ENCODE assay signal across 18 cellular contexts in the genomic region with DNA sequence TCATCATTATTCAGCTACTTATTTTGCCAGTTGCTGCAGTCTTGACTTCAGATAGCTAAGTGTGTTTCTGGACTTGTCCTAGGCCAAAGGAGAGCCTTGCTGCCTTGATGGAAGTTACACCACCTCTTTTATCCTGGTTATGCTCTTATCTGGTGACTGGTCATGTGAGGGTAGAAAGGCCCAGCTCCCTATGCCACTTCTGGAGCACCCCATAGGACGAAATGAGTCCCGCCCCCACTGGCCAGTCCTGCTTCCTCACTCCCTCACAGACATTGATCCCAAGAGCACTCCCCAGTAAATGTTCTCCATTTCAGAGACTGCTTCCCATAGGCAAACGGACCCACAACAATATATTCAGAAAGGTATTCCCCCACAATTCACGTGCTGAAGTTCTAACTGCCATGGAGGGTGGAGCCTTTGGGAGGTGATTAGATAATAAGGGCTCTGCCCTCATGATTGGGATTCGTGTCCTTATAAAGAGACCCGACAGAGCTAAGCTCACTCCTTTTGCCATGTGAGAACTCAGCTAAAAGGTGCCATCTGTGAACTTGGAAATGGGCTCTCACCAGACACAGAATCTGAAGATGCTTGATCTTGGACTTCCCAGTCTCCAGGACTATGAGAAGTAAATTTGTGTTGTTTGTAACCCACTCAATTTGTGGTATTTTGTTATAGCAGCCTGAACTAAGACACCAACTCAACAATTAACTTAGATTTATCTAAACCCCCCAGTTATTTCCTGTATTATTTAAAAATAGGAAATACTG. TPM values are rescaled to one million over a fixed set of nuclear protein-coding genes. Genes with fewer than 3 reads are reported as not detected.
DNase-seq lines count a peak whose midpoint lies in the region; ATAC-seq and TF ChIP-seq lines count a peak whose summit lies in the region.
"Had no signal": no experiment of that assay in that cellular context is flagged by ENCODE, and none has a peak within 500 bp of the region (broad histone marks: within the 10 kb centered on the region; RNA-seq: fewer than 3 reads in every experiment).

No MANE protein-coding gene starts in this region.

- no peak overlapping the region for H2AK5ac ChIP-seq in mesenchymal stem cell (ENCODE audit: low read length, severe bottlenecking)

- H3K9me2 ChIP-seq in GM23338 (ENCODE audit: insufficient read depth) = no peaks in the 10 kb centered on the region

- no peak overlapping the region for H2BK5ac ChIP-seq in mesenchymal stem cell (ENCODE audit: low read depth, low read length, poor library complexity, severe bottlenecking)

- H3K9ac ChIP-seq in mesenchymal stem cell (ENCODE audit: low read length) = no peak overlapping the region
- H3K9ac ChIP-seq: BLaER1 had no signal

- H3K9me3 ChIP-seq in right lobe of liver = no peaks in the 10 kb centered on the region
- no peaks in the 10 kb centered on the region for H3K9me3 ChIP-seq in mesenchymal stem cell (ENCODE audit: control insufficient read depth, low read length)
- no peaks in the 10 kb centered on the region for H3K9me3 ChIP-seq in tibial nerve
- H3K9me3 ChIP-seq: BLaER1, SJCRH30 had no signal

- 63% methylated on average over 5 of the region's 6 CpGs for WGBS in right lobe of liver (ENCODE audit: insufficient coverage, low coverage, low lambda C conversion rate, missing lambda C conversion rate)
- 93% methylated on average over 5 of the region's 6 CpGs for WGBS in mesenchymal stem cell
- 91 to 92% methylated on average over 6 of the region's 6 CpGs for WGBS in tibial nerve, 2 donors

- H2BK12ac ChIP-seq in mesenchymal stem cell (ENCODE audit: low read length in 2 of 2) = no peak overlapping the region

- no peak overlapping the region for H2BK15ac ChIP-seq in mesenchymal stem cell (ENCODE audit: low read depth, poor library complexity, severe bottlenecking)

- DNase-seq in GM23338 (ENCODE audit: low spot score) (peak; percentile 26), WTC11 (ENCODE audit: low spot score) (no peak), right lobe of liver (no peak), mesenchymal stem cell (no peak), tibial nerve (ENCODE audit: low spot score in 2 of 2) (no peak)
- DNase-seq in stimulated activated CD4-positive, alpha-beta T cell treated with anti-CD3 and anti-CD28 coated beads, Interleukin-12 subunit alpha, Interleukin-12 subunit beta, amount 100 ng/mL, for 4 hours = no peak
- DNase-seq: CD8-positive, alpha-beta memory T cell; DMS79 treated with DMSO at 0.1 percent for 48 hours; NCI-H1417 treated with DMSO at 0.1 percent for 48 hours; NCI-H187 treated with DMSO at 0.1 percent for 48 hours; NCI-H2227 treated with DMSO at 0.1 percent for 48 hours; NCI-H510A treated with DMSO at 0.1 percent for 48 hours; NCI-H774; PC-9 had no signal

- CTCF ChIA-PET in WTC11 (lab: Charles Lee) = interaction anchor here (1.5 to 5.2 kb wide), 3 partner anchors 111 to 179 kb away, joined by 4 to 34 read pairs (median 4); partner anchors contain the start of gene SYCP2L

- H3K36me3 ChIP-seq in GM23338 (ENCODE audit: insufficient read depth) (no peaks in the 10 kb centered on the region), right lobe of liver (no peaks in the 10 kb centered on the region), mesenchymal stem cell (ENCODE audit: control insufficient read depth in 1 of 2, insufficient read depth in 2 of 2, low read depth in 1 of 2, low read length in 2 of 2) (no peaks in the 10 kb centered on the region), tibial nerve (no peaks in the 10 kb centered on the region)
- H3K36me3 ChIP-seq: BLaER1, SJCRH30 had no signal

- no peaks in the 10 kb centered on the region for H3F3A ChIP-seq in GM23338 (replicated peaks; ENCODE audit: low read depth)

- TF ChIP-seq POLR2A in right lobe of liver (IDR thresholded peaks at IDR 0.05) (no peak), tibial nerve (IDR thresholded peaks at IDR 0.05) (no peak)

- H3K4me1 Mint-ChIP-seq in GM23338 = peaks cover 4% of the 10 kb centered on the region; the same call in 2 of the 3 replicates
- peaks cover 4% of the 10 kb centered on the region for H3K4me1 Mint-ChIP-seq in WTC11
- H3K4me1 Mint-ChIP-seq: CD8-positive, alpha-beta memory T cell had no signal

- H3K27me3 ChIP-seq in GM23338 (ENCODE audit: insufficient read depth) (no peaks in the 10 kb centered on the region), right lobe of liver (no peaks in the 10 kb centered on the region), mesenchymal stem cell (ENCODE audit: control insufficient read depth in 1 of 2, insufficient read depth in 1 of 2, low read length in 2 of 2) (peaks cover 0 to 2% of the 10 kb centered on the region in 2 experiments), tibial nerve (no peaks in the 10 kb centered on the region)
- H3K27me3 ChIP-seq: BLaER1, SJCRH30 had no signal

- H3K4me3 ChIP-seq in GM23338 (no peak overlapping the region), right lobe of liver (no peak overlapping the region), mesenchymal stem cell (ENCODE audit: insufficient read depth in 1 of 2, low read depth in 1 of 2, low read length in 2 of 2) (no peak overlapping the region), tibial nerve (no peak overlapping the region)
- H3K4me3 ChIP-seq: BLaER1, PC-9, SJCRH30 had no signal

- no peak overlapping the region for H3K18ac ChIP-seq in mesenchymal stem cell (ENCODE audit: low read depth in 1 of 2, low read length in 2 of 2)

- H3K4me1 ChIP-seq in GM23338 (ENCODE audit: insufficient read depth) = no peaks in the 10 kb centered on the region
- H3K4me1 ChIP-seq in right lobe of liver = peaks cover 0 to 28% (median 11%) of the 10 kb centered on the region in 4 donors
- no peaks in the 10 kb centered on the region for H3K4me1 ChIP-seq in mesenchymal stem cell (ENCODE audit: control insufficient read depth, insufficient read depth, low read depth, low read length)
- H3K4me1 ChIP-seq in tibial nerve = no peaks in the 10 kb centered on the region
- H3K4me1 ChIP-seq: BLaER1, SJCRH30 had no signal

- H2AFZ ChIP-seq in GM23338 (peak overlapping the region; percentile 77), mesenchymal stem cell (ENCODE audit: low read depth, low read length) (no peak overlapping the region)
- H2AFZ ChIP-seq: PC-9 had no signal

- H3K27ac ChIP-seq in GM23338 (ENCODE audit: low read depth) (no peak overlapping the region), right lobe of liver (peak overlapping the region in 2 of 3 donors; percentile 81 to 92), mesenchymal stem cell (ENCODE audit: low read length, poor library complexity, severe bottlenecking) (no peak overlapping the region), tibial nerve (no peak overlapping the region)
- H3K27ac ChIP-seq: BLaER1, PC-9, RWPE1, SJCRH30 had no signal

- no peaks in the 10 kb centered on the region for H4K20me1 ChIP-seq in GM23338 (replicated peaks; ENCODE audit: insufficient read depth)
- H4K20me1 ChIP-seq: BLaER1 had no signal

- H4K91ac ChIP-seq in mesenchymal stem cell (ENCODE audit: low read length) = no peak overlapping the region

- no peak overlapping the region for H4K8ac ChIP-seq in mesenchymal stem cell (ENCODE audit: low read length)

- H3K79me2 ChIP-seq in GM23338 (replicated peaks; ENCODE audit: insufficient read depth) = no peaks in the 10 kb centered on the region

- TF ChIP-seq EP300 in tibial nerve (IDR thresholded peaks at IDR 0.05) = no peak

- H3K9me3 Mint-ChIP-seq in GM23338 (no peaks in the 10 kb centered on the region), WTC11 (no peaks in the 10 kb centered on the region)
- H3K9me3 Mint-ChIP-seq: CD8-positive, alpha-beta memory T cell had no signal

- no peak for TF ChIP-seq CTCF in GM23338 (conservative IDR thresholded peaks at IDR 0.05; ENCODE audit: low read depth in 2 of 2)
- no peak for TF ChIP-seq CTCF in WTC11 (IDR thresholded peaks at IDR 0.05)
- no peak for TF ChIP-seq CTCF in right lobe of liver (IDR thresholded peaks at IDR 0.05)
- no peak for TF ChIP-seq CTCF in tibial nerve (IDR thresholded peaks at IDR 0.05)

- no peak overlapping the region for H3K23ac ChIP-seq in mesenchymal stem cell (ENCODE audit: low read length in 2 of 2)

- no peak overlapping the region for H3K4ac ChIP-seq in mesenchymal stem cell (ENCODE audit: low read depth in 1 of 2, low read length in 2 of 2)

- intact Hi-C loops in right lobe of liver (cut with DNase I) = no loop called here

- ATAC-seq in GM23338 = peak; percentile 57; the same call in 2 of the 3 replicates
- peak; percentile 67 for ATAC-seq in WTC11
- ATAC-seq in right lobe of liver = peak in 1 of 4 donors; percentile 10

- H3K4me3 Mint-ChIP-seq in GM23338 = no peak overlapping the region
- no peak overlapping the region for H3K4me3 Mint-ChIP-seq in WTC11
- H3K4me3 Mint-ChIP-seq: CD8-positive, alpha-beta memory T cell had no signal

- no peaks in the 10 kb centered on the region for H3K79me1 ChIP-seq in mesenchymal stem cell (replicated peaks; ENCODE audit: low read length, poor library complexity, severe bottlenecking)

- no peak overlapping the region for H2BK120ac ChIP-seq in mesenchymal stem cell (ENCODE audit: low read depth, low read length)

- no peak overlapping the region for H3K14ac ChIP-seq in mesenchymal stem cell (ENCODE audit: low read length in 2 of 2)

- peaks cover under 1% of the 10 kb centered on the region for H3K27me3 Mint-ChIP-seq in GM23338 (ENCODE audit: insufficient read depth, low read depth, poor library complexity)
- no peaks in the 10 kb centered on the region for H3K27me3 Mint-ChIP-seq in WTC11 (ENCODE audit: low read depth)

- H3K36me3 Mint-ChIP-seq in GM23338 (ENCODE audit: low read depth) (no peaks in the 10 kb centered on the region), WTC11 (no peaks in the 10 kb centered on the region)
- H3K36me3 Mint-ChIP-seq: CD8-positive, alpha-beta memory T cell had no signal

- H3K4me2 ChIP-seq in GM23338 (no peak overlapping the region), mesenchymal stem cell (ENCODE audit: low read length, poor library complexity, severe bottlenecking) (no peak overlapping the region)
- H3K4me2 ChIP-seq: BLaER1, PC-9 had no signal

- POLR2A ChIA-PET in WTC11 (lab: Charles Lee) = interaction anchor here (0.6 kb wide), 1 partner anchor 105 kb away, joined by 5 read pairs; no protein-coding TSS in a partner anchor

- H3K27ac Mint-ChIP-seq in GM23338 (peak overlapping the region; percentile 2; the same call in 1 of the 2 replicates), WTC11 (peak overlapping the region; percentile 41; the same call in 1 of the 2 replicates)

RNA-seq across cellular contexts. Expression of gene ELOVL2, which starts 21.5 kb away (rescaled TPM):
- total RNA-seq in GM23338 (2014; rRNA removed; shearing (Covaris generic)) = 1.6 and 1.7 TPM in 2 replicates
- 1.2 TPM in 2 replicates for polyA plus RNA-seq in GM23338 (2016; fragmentation: Nextera tagmentation; extraction: Ambion mirVana)
- total RNA-seq in WTC11 (2021) (1.0 to 2.0 TPM (median 1.1 TPM) in 3 replicates), right lobe of liver (10 to 100 TPM in 5 of 6 experiments, 1 to 10 TPM in 1; 7.1 to 24.4 (median 14.4) TPM), tibial nerve (1 to 10 TPM in 3 of 4 donors, under 1 TPM in 1; 0.60 to 2.2 (median 1.3) TPM)
- polyA plus RNA-seq in mesenchymal stem cell (2013, experiment 1 of 2) = 11.7 TPM
- polyA plus RNA-seq in mesenchymal stem cell (2013, experiment 2 of 2) = 12.0 TPM
- total RNA-seq: CD8-positive, alpha-beta memory T cell had no signal
- polyA plus RNA-seq: CD8-positive, alpha-beta memory T cell had no signal

RNA-seq across cellular contexts. Expression of gene SMIM13, which starts 28.0 kb away (rescaled TPM):
- total RNA-seq in GM23338 (2014; rRNA removed; shearing (Covaris generic)) = 11.1 and 12.7 TPM in 2 replicates
- polyA plus RNA-seq in GM23338 (2016; fragmentation: Nextera tagmentation; extraction: Ambion mirVana) = 7.2 and 7.3 TPM in 2 replicates
- total RNA-seq in WTC11 (2021) (7.2 to 9.7 TPM (median 7.4 TPM) in 3 replicates), right lobe of liver (1 to 10 TPM; 6.4 to 9.5 (median 7.6) TPM), tibial nerve (10 to 100 TPM in 1 of 4 donors, 1 to 10 TPM in 3; 6.3 to 11.1 (median 9.6) TPM)
- 12.3 TPM for polyA plus RNA-seq in mesenchymal stem cell (2013, experiment 1 of 2)
- 13.6 TPM for polyA plus RNA-seq in mesenchymal stem cell (2013, experiment 2 of 2)

RNA-seq across cellular contexts. Expression of gene ERVFRD-1, which starts 45.9 kb away (rescaled TPM):
- total RNA-seq in GM23338 (2014; rRNA removed; shearing (Covaris generic)) = not detected in 2 replicates
- polyA plus RNA-seq in GM23338 (2016; fragmentation: Nextera tagmentation; extraction: Ambion mirVana) = 0.06 and 0.28 TPM in 2 replicates
- total RNA-seq in WTC11 (2021) (not detected in 3 replicates), right lobe of liver (under 1 TPM in 1 of 6 experiments, not detected in 5; 0.12 TPM), tibial nerve (under 1 TPM in 2 of 4 donors, not detected in 2; 0.22 to 0.42 TPM)
- polyA plus RNA-seq in mesenchymal stem cell (2013, experiment 1 of 2) = 0.03 TPM
- 0.01 TPM for polyA plus RNA-seq in mesenchymal stem cell (2013, experiment 2 of 2)
- total RNA-seq: CD8-positive, alpha-beta memory T cell; M059J; PC-9; SJCRH30 had no signal

Comparison
In these comparisons a context has a peak if more than half of its experiments do, and no peak if none do; other contexts are left out.
1. H3K27ac ChIP-seq: peak in right lobe of liver (2 of 3); none in GM23338 (single experiment), mesenchymal stem cell (single experiment) and tibial nerve (0 of 4).